13 cellular contexts compared by ENCODE assay signal in genomic region chr11:76610871-76611475, GRCh38. TPM values are rescaled to one million over a fixed set of nuclear protein-coding genes. Genes with fewer than 3 reads are reported as not detected.
DNase-seq lines count a peak whose midpoint lies in the region; ATAC-seq and TF ChIP-seq lines count a peak whose summit lies in the region.
"Had no signal": no experiment of that assay in that cellular context is flagged by ENCODE, and none has a peak within 500 bp of the region (broad histone marks: within the 10 kb centered on the region; RNA-seq: fewer than 3 reads in every experiment).

No MANE protein-coding gene starts in this region.

- TF ChIP-seq POLR2A in body of pancreas (IDR thresholded peaks at IDR 0.05) = no peak

- H3K18ac ChIP-seq in mesendoderm (ENCODE audit: low read length) = no peak overlapping the region

- H3K9me3 ChIP-seq in BLaER1 = peaks cover 8% of the 10 kb centered on the region; the same call in 1 of the 2 replicates
- no peaks in the 10 kb centered on the region for H3K9me3 ChIP-seq in body of pancreas
- H3K9me3 ChIP-seq: testis had no signal

- no peak for ATAC-seq in body of pancreas

- no peaks in the 10 kb centered on the region for H4K20me1 ChIP-seq in BLaER1

- H4K8ac ChIP-seq in mesendoderm (ENCODE audit: low read depth, low read length) = no peak overlapping the region

- H2BK120ac ChIP-seq in mesendoderm (ENCODE audit: low read depth, low read length) = no peak overlapping the region

- no peak overlapping the region for H3K27ac ChIP-seq in BLaER1
- peak overlapping the region; percentile 5 for H3K27ac ChIP-seq in caudate nucleus (ENCODE audit: low read depth, low read length)
- H3K27ac ChIP-seq in mesendoderm (ENCODE audit: low read depth, low read length) = no peak overlapping the region
- H3K27ac ChIP-seq in body of pancreas = no peak overlapping the region
- H3K27ac ChIP-seq: testis had no signal

- H3K23ac ChIP-seq in mesendoderm (ENCODE audit: low read length) = no peak overlapping the region

- H3K27me3 ChIP-seq in BLaER1 = no peaks in the 10 kb centered on the region
- no peaks in the 10 kb centered on the region for H3K27me3 ChIP-seq in mesendoderm (ENCODE audit: insufficient read depth, low read length, poor library complexity)
- no peaks in the 10 kb centered on the region for H3K27me3 ChIP-seq in body of pancreas
- H3K27me3 ChIP-seq: testis had no signal

- H3K4me3 ChIP-seq in BLaER1 = no peak overlapping the region
- H3K4me3 ChIP-seq in mesendoderm (ENCODE audit: low read length) = no peak overlapping the region
- no peak overlapping the region for H3K4me3 ChIP-seq in body of pancreas
- H3K4me3 ChIP-seq: testis had no signal

- DNase-seq in NCI-H1417 (lab: John Stamatoyannopoulos, UW) (peak; percentile 62 to 90 (median 80)), caudate nucleus (lab: John Stamatoyannopoulos, UW) (peak in 10 of 61 donors; percentile 13 to 58 (median 25)), mesendoderm (peak; percentile 72), amniotic stem cell (lab: John Stamatoyannopoulos, UW) (no peak), epidermal melanocyte (ENCODE audit: insufficient read length, low spot score) (no peak), body of pancreas (no peak), SW480 (ENCODE audit: low spot score) (no peak)
- DNase-seq: activated T-cell treated with anti-CD3 and anti-CD28 coated beads, Interleukin-2, amount 50 U/mL, for 24 hours; central memory CD4-positive, alpha-beta T cell; NCI-H1436; stimulated activated CD4-positive, alpha-beta T cell treated with anti-CD3 and anti-CD28 coated beads, Interleukin-1b, Interleukin-23, amount 100 ng/mL, for 48 hours had no signal

- H3K4me2 ChIP-seq in BLaER1 = peak overlapping the region; percentile 60
- no peak overlapping the region for H3K4me2 ChIP-seq in mesendoderm (ENCODE audit: low read length)

- H4K5ac ChIP-seq in mesendoderm (ENCODE audit: low read length) = no peak overlapping the region

- H3K79me1 ChIP-seq in mesendoderm (ENCODE audit: low read length) = no peaks in the 10 kb centered on the region

- no peak overlapping the region for H2AK5ac ChIP-seq in mesendoderm (ENCODE audit: low read length)

- H3K9ac ChIP-seq in BLaER1 = no peak overlapping the region
- no peak overlapping the region for H3K9ac ChIP-seq in mesendoderm (ENCODE audit: low read length)

- no CpG with 5 or more reads among the region's 8 CpGs for WGBS in mesendoderm (ENCODE audit: extremely low coverage, insufficient coverage, low lambda C conversion rate)
- WGBS in body of pancreas, 2 donors = 23 to 42% methylated on average over 7 to 8 of the region's 8 CpGs

- H3K4me1 ChIP-seq in BLaER1 (peaks cover 42% of the 10 kb centered on the region), mesendoderm (ENCODE audit: control insufficient read depth, low read depth, low read length) (peaks cover 5% of the 10 kb centered on the region), body of pancreas (peaks cover 3% of the 10 kb centered on the region)

- peak overlapping the region; percentile 10 for H3K56ac ChIP-seq in mesendoderm (ENCODE audit: low read length)

- H2BK5ac ChIP-seq in mesendoderm (ENCODE audit: low read length) = no peak overlapping the region

- no peak overlapping the region for H2BK15ac ChIP-seq in mesendoderm (replicated peaks; ENCODE audit: low read depth)

- no peak overlapping the region for H3K4ac ChIP-seq in mesendoderm (ENCODE audit: low read depth, low read length)

- no peaks in the 10 kb centered on the region for H3K79me2 ChIP-seq in mesendoderm (ENCODE audit: control insufficient read depth, insufficient read depth, low read length)

- no peak for TF ChIP-seq CTCF in body of pancreas (IDR thresholded peaks at IDR 0.05)

- H3K36me3 ChIP-seq in BLaER1 = no peaks in the 10 kb centered on the region
- no peaks in the 10 kb centered on the region for H3K36me3 ChIP-seq in mesendoderm (ENCODE audit: control insufficient read depth, insufficient read depth, low read length)
- H3K36me3 ChIP-seq in body of pancreas (replicated peaks in 1 of 2; ENCODE audit: insufficient read depth in 1 of 2, low read depth in 2 of 2) = no peaks in the 10 kb centered on the region

- intact Hi-C loops in body of pancreas (cut with DNase I) = no loop called here

RNA-seq across cellular contexts. Expression of gene LRRC32, which starts 59.6 kb away (rescaled TPM):
- polyA plus RNA-seq in mesendoderm (2013, experiment 1 of 2) = 0.76 TPM
- 0.84 TPM for polyA plus RNA-seq in mesendoderm (2013, experiment 2 of 2)
- 10 to 100 TPM in 1 of 2 donors, 1 to 10 TPM in 1; 9.1 to 17.8 TPM for total RNA-seq in body of pancreas

Comparison
In these comparisons a context has a peak if more than half of its experiments do, and no peak if none do; other contexts are left out.
1. DNase-seq: peak in NCI-H1417 (3 of 3) and mesendoderm (single experiment); none in amniotic stem cell (single experiment), epidermal melanocyte (single experiment), body of pancreas (0 of 4) and SW480 (single experiment).